ENCODE assay signal across 9 cellular contexts in the genomic region with DNA sequence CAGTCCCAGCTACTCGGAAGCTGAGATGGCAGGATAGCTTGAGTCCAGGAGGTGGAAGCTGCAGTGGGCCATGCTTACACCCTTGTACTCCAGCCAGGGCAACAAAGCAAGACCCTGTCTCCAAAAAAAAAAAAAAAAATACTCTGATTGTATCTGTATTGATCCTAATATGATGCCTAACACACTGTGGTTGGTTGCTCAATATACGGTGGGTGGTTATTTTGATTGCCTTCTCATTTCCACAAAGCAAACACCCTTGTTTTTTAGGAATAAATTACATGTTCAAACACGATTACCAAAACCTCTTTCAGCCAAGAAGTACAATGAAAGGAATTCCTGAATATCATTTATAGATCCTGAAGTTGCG. TPM values are rescaled to one million over a fixed set of nuclear protein-coding genes. Genes with fewer than 3 reads are reported as not detected.
A peak's percentile ranks its signal among the peaks of the same experiment; 100 is the strongest.
DNase-seq lines count a peak whose midpoint lies in the region; ATAC-seq, FAIRE-seq and TF ChIP-seq lines count a peak whose summit lies in the region.
"Had no signal": no experiment of that assay in that cellular context is flagged by ENCODE, and none has a peak within 500 bp of the region (broad histone marks: within the 10 kb centered on the region; RNA-seq: fewer than 3 reads in every experiment).

No MANE protein-coding gene starts in this region.

- peaks cover 6 to 8% of the 10 kb centered on the region in 2 donors for H3K36me3 Mint-ChIP-seq in activated T-cell treated with anti-CD3 and anti-CD28 coated beads, Interleukin-2, amount 50 U/mL, for 72 hours (ENCODE audit: insufficient read depth in 2 of 2)
- peaks cover 2% of the 10 kb centered on the region for H3K36me3 Mint-ChIP-seq in astrocyte (ENCODE audit: low read depth, unreplicated experiment)

- no peaks in the 10 kb centered on the region for H3K9me3 Mint-ChIP-seq in activated T-cell treated with anti-CD3 and anti-CD28 coated beads, Interleukin-2, amount 50 U/mL, for 72 hours
- H3K9me3 Mint-ChIP-seq in astrocyte (ENCODE audit: unreplicated experiment) = no peaks in the 10 kb centered on the region

- H3K9me3 ChIP-seq in astrocyte (ENCODE audit: insufficient read depth, low read depth, low read length) = no peaks in the 10 kb centered on the region
- H3K9me3 ChIP-seq in lower lobe of right lung = no peaks in the 10 kb centered on the region
- no peaks in the 10 kb centered on the region for H3K9me3 ChIP-seq in transverse colon

- H3K27me3 ChIP-seq in astrocyte (ENCODE audit: insufficient read depth, low read length) (no peaks in the 10 kb centered on the region), lower lobe of right lung (ENCODE audit: low read depth) (no peaks in the 10 kb centered on the region), transverse colon (no peaks in the 10 kb centered on the region), foreskin keratinocyte (no peaks in the 10 kb centered on the region)

- intact Hi-C loops in lower lobe of right lung (cut with DNase I) = no loop called here
- intact Hi-C loops in transverse colon (cut with DNase I; ENCODE audit: low total_unique reads) = no loop called here

- DNase-seq in activated T-cell treated with anti-CD3 and anti-CD28 coated beads, Interleukin-2, amount 50 U/mL, for 72 hours = no peak
- DNase-seq in activated T-cell treated with anti-CD3 and anti-CD28 coated beads for 4 hours (no peak), astrocyte (ENCODE audit: low read depth) (no peak), lower lobe of right lung (no peak), transverse colon (no peak), foreskin keratinocyte (no peak), NCI-H1436 (lab: John Stamatoyannopoulos, UW) (no peak)
- DNase-seq: SW 1271 had no signal

- peaks cover 20% of the 10 kb centered on the region for H3K4me1 ChIP-seq in astrocyte (ENCODE audit: insufficient read depth, low read length)
- H3K4me1 ChIP-seq in lower lobe of right lung = peaks cover 56% of the 10 kb centered on the region
- peaks cover 19 to 70% (median 44%) of the 10 kb centered on the region in 4 donors for H3K4me1 ChIP-seq in transverse colon
- peaks cover 29% of the 10 kb centered on the region for H3K4me1 ChIP-seq in foreskin keratinocyte

- H3K9ac ChIP-seq in astrocyte (ENCODE audit: low read length) = peak overlapping the region; percentile 92

- TF ChIP-seq CTCF in astrocyte (IDR thresholded peaks at IDR 0.05; ENCODE audit: insufficient read depth, low read depth, low read length) (no peak), lower lobe of right lung (IDR thresholded peaks at IDR 0.05) (no peak), transverse colon (IDR thresholded peaks at IDR 0.05) (no peak), foreskin keratinocyte (conservative IDR thresholded peaks at IDR 0.05) (no peak)

- H4K20me1 ChIP-seq in astrocyte (ENCODE audit: insufficient read depth, low read length) = peaks cover 39% of the 10 kb centered on the region

- peaks cover 54% of the 10 kb centered on the region for H3K4me1 Mint-ChIP-seq in activated T-cell treated with anti-CD3 and anti-CD28 coated beads, Interleukin-2, amount 50 U/mL, for 72 hours (ENCODE audit: low read depth)
- peaks cover 31% of the 10 kb centered on the region for H3K4me1 Mint-ChIP-seq in astrocyte (ENCODE audit: low read depth, unreplicated experiment)

- H3K36me3 ChIP-seq in astrocyte (ENCODE audit: insufficient read depth, low read length) (peaks cover 2% of the 10 kb centered on the region), lower lobe of right lung (no peaks in the 10 kb centered on the region), transverse colon (no peaks in the 10 kb centered on the region)

- 38 to 53% methylated on average over 3 to 4 of the region's 4 CpGs for WGBS in transverse colon (ENCODE audit: low coverage in 1 of 2), 2 donors

- H2AFZ ChIP-seq in astrocyte (ENCODE audit: low read depth, low read length) = no peak overlapping the region

- peak overlapping the region; percentile 97 for H3K4me2 ChIP-seq in astrocyte (ENCODE audit: low read length)

- no peak for FAIRE-seq in astrocyte (lab: Jason Lieb, UNC)

- H3K27ac ChIP-seq in astrocyte (ENCODE audit: low read depth, low read length) (no peak overlapping the region), lower lobe of right lung (no peak overlapping the region), transverse colon (peak overlapping the region in 2 of 4 donors; percentile 100), foreskin keratinocyte (no peak overlapping the region)

- no peak for ATAC-seq in activated T-cell treated with anti-CD3 and anti-CD28 coated beads, Interleukin-2, amount 50 U/mL, for 72 hours (replicated peaks in 1 of 2)
- no peak for ATAC-seq in lower lobe of right lung
- ATAC-seq in HG02852 (IDR thresholded peaks at IDR 0.05; ENCODE audit: unreplicated experiment) = no peak
- no peak for ATAC-seq in foreskin keratinocyte

- peak overlapping the region; percentile 92 for H3K4me3 ChIP-seq in astrocyte (ENCODE audit: insufficient read depth, low read depth, low read length)
- H3K4me3 ChIP-seq in lower lobe of right lung = peak overlapping the region; percentile 80
- H3K4me3 ChIP-seq in transverse colon = peak overlapping the region; percentile 3 to 97 (median 58)

- no peaks in the 10 kb centered on the region for H3K27me3 Mint-ChIP-seq in activated T-cell treated with anti-CD3 and anti-CD28 coated beads, Interleukin-2, amount 50 U/mL, for 72 hours (ENCODE audit: low read depth)
- H3K27me3 Mint-ChIP-seq in astrocyte (ENCODE audit: low read depth, unreplicated experiment) = no peaks in the 10 kb centered on the region

- TF ChIP-seq EP300 in transverse colon (IDR thresholded peaks at IDR 0.05; ENCODE audit: low read depth) = no peak

- peak overlapping the region; percentile 87 to 95 for H3K4me3 Mint-ChIP-seq in activated T-cell treated with anti-CD3 and anti-CD28 coated beads, Interleukin-2, amount 50 U/mL, for 72 hours
- peak overlapping the region; percentile 93 for H3K4me3 Mint-ChIP-seq in astrocyte (ENCODE audit: unreplicated experiment)

- TF ChIP-seq POLR2A in transverse colon (IDR thresholded peaks at IDR 0.05) = no peak

- H3K27ac Mint-ChIP-seq in activated T-cell treated with anti-CD3 and anti-CD28 coated beads, Interleukin-2, amount 50 U/mL, for 72 hours = no peak overlapping the region
- H3K27ac Mint-ChIP-seq in astrocyte (ENCODE audit: unreplicated experiment) = no peak overlapping the region

- peaks cover 76% of the 10 kb centered on the region for H3K79me2 ChIP-seq in astrocyte (ENCODE audit: insufficient read depth, low read length)

- in situ Hi-C loops in transverse colon (cut with MboI; ENCODE audit: low pct_ligation_motif_present in 1 of 4, low pct_unique_long_range_greater_than_20kb in 1 of 4, low sequenced_read_pairs in 3 of 4) = no loop called here

RNA-seq across cellular contexts. Expression of a gene that starts 3.4 kb away (rescaled TPM):
- 10 to 100 TPM; 13.8 to 18.5 TPM for total RNA-seq in activated T-cell treated with anti-CD3 and anti-CD28 coated beads, Interleukin-2, amount 50 U/mL, for 72 hours
- total RNA-seq in astrocyte = 34.5 and 35.5 TPM in 2 replicates
- 29.7 TPM for total RNA-seq in lower lobe of right lung
- 10 to 100 TPM; 40.2 to 69.2 (median 51.7) TPM for total RNA-seq in transverse colon
- total RNA-seq in foreskin keratinocyte = 18.6 and 19.5 TPM in 2 replicates
- 4.0 and 4.4 TPM in 2 replicates for polyA plus RNA-seq in foreskin keratinocyte
